In the genomic region with DNA sequence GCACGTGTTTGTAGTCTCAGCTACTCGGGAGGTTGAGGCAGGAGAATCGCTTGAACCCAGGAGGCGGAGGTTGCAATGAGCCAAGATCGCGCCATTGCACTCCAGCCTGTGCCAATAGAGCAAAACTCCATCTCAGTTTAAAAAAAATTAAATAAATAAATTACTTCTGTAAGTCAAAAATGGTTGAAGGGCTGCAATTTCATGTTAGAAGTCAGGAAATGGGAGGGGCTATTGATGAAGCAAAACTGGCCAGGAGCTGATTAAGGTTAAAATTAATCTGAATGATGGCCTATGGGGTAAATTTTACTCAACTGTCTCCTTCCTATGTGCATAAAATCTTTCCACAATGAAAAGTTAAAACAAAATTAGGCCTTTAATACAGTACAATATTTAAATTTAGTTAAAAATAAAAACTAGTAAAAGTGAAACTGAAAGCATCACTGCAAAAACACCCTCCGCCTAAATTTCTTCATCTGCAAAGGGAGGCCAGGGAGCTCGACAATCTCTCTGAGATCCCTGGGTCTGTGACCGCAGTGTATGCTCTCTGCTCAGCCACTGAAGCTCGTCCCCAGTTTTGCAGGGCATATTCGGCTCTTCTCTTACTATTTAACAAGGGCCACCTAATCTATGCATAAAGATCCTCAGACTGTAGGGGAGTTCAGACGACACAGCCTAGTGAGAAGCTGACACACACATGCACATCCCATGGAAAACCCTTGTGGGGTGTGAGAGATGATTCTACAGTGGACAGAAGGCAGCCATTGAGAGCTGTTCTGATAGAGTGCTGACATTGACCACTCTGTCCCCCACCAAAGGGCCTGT, we compare ENCODE assay signal across 8 cellular contexts. TPM values are rescaled to one million over a fixed set of nuclear protein-coding genes. Genes with fewer than 3 reads are reported as not detected.
A peak's percentile ranks its signal among the peaks of the same experiment; 100 is the strongest.
DNase-seq lines count a peak whose midpoint lies in the region; ATAC-seq and TF ChIP-seq lines count a peak whose summit lies in the region.

No MANE protein-coding gene starts in this region.

- H3K9me3 ChIP-seq in heart left ventricle = peaks cover 0 to under 1% (median 0%) of the 10 kb centered on the region in 12 donors

- peaks cover 6 to 85% (median 47%) of the 10 kb centered on the region in 12 donors for H3K4me1 ChIP-seq in heart left ventricle

- ATAC-seq in heart left ventricle (peak in 1 of 4 donors; percentile 32), HG03442 (IDR thresholded peaks at IDR 0.05; ENCODE audit: unreplicated experiment) (peak; percentile 44)

- H3K27me3 Mint-ChIP-seq in activated CD4-positive, alpha-beta T cell treated with anti-CD3 and anti-CD28 coated beads, Interleukin-2, amount 10 ng/mL, durations not matched to agents 24 days and 14 days = no peaks in the 10 kb centered on the region

- DNase-seq in heart left ventricle (no peak), cardiac septum (ENCODE audit: low spot score) (no peak), fibroblast of mammary gland (ENCODE audit: low read depth) (peak; percentile 31), HPDE6-E6E7 (ENCODE audit: extremely low spot score) (no peak), NCI-H146 treated with DMSO at 0.1 percent for 48 hours (lab: John Stamatoyannopoulos, UW; ENCODE audit: unreplicated experiment) (no peak)
- peak; percentile 90 for DNase-seq in activated CD4-positive, alpha-beta T cell treated with anti-CD3 and anti-CD28 coated beads, Interleukin-2, amount 10 ng/mL, durations not matched to agents 24 days and 14 days
- peak; percentile 58 for DNase-seq in stimulated activated CD4-positive, alpha-beta T cell treated with anti-CD3 and anti-CD28 coated beads, Interleukin-4, amount 100 ng/mL, for 24 hours

- H3K27ac ChIP-seq in heart left ventricle = peak overlapping the region; percentile 33 to 93 (median 68)

- intact Hi-C loops in heart left ventricle (cut with DNase I) (no loop called here), cardiac septum (cut with DNase I) (loop anchor here (10.0 kb wide), 1 partner anchor 118 kb away; no protein-coding TSS in a partner anchor)
- intact Hi-C loops in activated CD4-positive, alpha-beta T cell treated with anti-CD3 and anti-CD28 coated beads, Interleukin-2, amount 10 ng/mL, durations not matched to agents 24 days and 14 days (cut with micrococcal nuclease) = loop anchor here (1.0 kb wide), 1 partner anchor 149 kb away; no protein-coding TSS in a partner anchor

- peaks cover 55% of the 10 kb centered on the region for H3K36me3 Mint-ChIP-seq in activated CD4-positive, alpha-beta T cell treated with anti-CD3 and anti-CD28 coated beads, Interleukin-2, amount 10 ng/mL, durations not matched to agents 24 days and 14 days (ENCODE audit: low read depth)

- H3K4me3 Mint-ChIP-seq in activated CD4-positive, alpha-beta T cell treated with anti-CD3 and anti-CD28 coated beads, Interleukin-2, amount 10 ng/mL, durations not matched to agents 24 days and 14 days = peak overlapping the region; percentile 84

- peak overlapping the region; percentile 86 for H3K27ac Mint-ChIP-seq in activated CD4-positive, alpha-beta T cell treated with anti-CD3 and anti-CD28 coated beads, Interleukin-2, amount 10 ng/mL, durations not matched to agents 24 days and 14 days

- peaks cover 65% of the 10 kb centered on the region for H3K4me1 Mint-ChIP-seq in activated CD4-positive, alpha-beta T cell treated with anti-CD3 and anti-CD28 coated beads, Interleukin-2, amount 10 ng/mL, durations not matched to agents 24 days and 14 days

- TF ChIP-seq POLR2A in heart left ventricle (IDR thresholded peaks at IDR 0.05) = no peak

- no peaks in the 10 kb centered on the region for H3K9me3 Mint-ChIP-seq in activated CD4-positive, alpha-beta T cell treated with anti-CD3 and anti-CD28 coated beads, Interleukin-2, amount 10 ng/mL, durations not matched to agents 24 days and 14 days

- H3K4me3 ChIP-seq in heart left ventricle = peak overlapping the region in 10 of 12 donors; percentile 4 to 54 (median 32)
- H3K4me3 ChIP-seq in fibroblast of mammary gland (ENCODE audit: control insufficient read depth, low read depth, low read length) = no peak overlapping the region

- 58 to 67% (median 63%) methylated on average over 12 of the region's 12 CpGs for WGBS in heart left ventricle, 4 donors

- no peaks in the 10 kb centered on the region for H3K27me3 ChIP-seq in heart left ventricle

- H3K36me3 ChIP-seq in heart left ventricle = peaks cover 0 to 58% (median 46%) of the 10 kb centered on the region in 9 donors

- no peak for TF ChIP-seq CTCF in heart left ventricle (IDR thresholded peaks at IDR 0.05)
- TF ChIP-seq CTCF in fibroblast of mammary gland (conservative IDR thresholded peaks at IDR 0.05; ENCODE audit: control insufficient read depth, insufficient read depth, low read depth, low read length) = no peak

RNA-seq across cellular contexts. Expression of a gene that starts 57.2 kb away (rescaled TPM):
- total RNA-seq in heart left ventricle = 10 to 100 TPM; 21.7 to 47.2 (median 28.7) TPM
- 10 to 100 TPM; 11.5 to 12.0 TPM for polyA plus RNA-seq in heart left ventricle
- 22.4 TPM for total RNA-seq in cardiac septum
- total RNA-seq in activated CD4-positive, alpha-beta T cell treated with anti-CD3 and anti-CD28 coated beads, Interleukin-2, amount 10 ng/mL, durations not matched to agents 24 days and 14 days = 48.7 and 50.0 TPM in 2 replicates

Comparison
In these comparisons a context has a peak if more than half of its experiments do, and no peak if none do; other contexts are left out.
1. intact Hi-C loops: an anchor here in cardiac septum (10.0 kb wide) and activated CD4-positive, alpha-beta T cell treated with anti-CD3 and anti-CD28 coated beads, Interleukin-2, amount 10 ng/mL, durations not matched to agents 24 days and 14 days (1.0 kb wide); none called in heart left ventricle.
2. DNase-seq: peak in activated CD4-positive, alpha-beta T cell treated with anti-CD3 and anti-CD28 coated beads, Interleukin-2, amount 10 ng/mL, durations not matched to agents 24 days and 14 days (single experiment), fibroblast of mammary gland (single experiment) and stimulated activated CD4-positive, alpha-beta T cell treated with anti-CD3 and anti-CD28 coated beads, Interleukin-4, amount 100 ng/mL, for 24 hours (single experiment); none in heart left ventricle (0 of 5), cardiac septum (single experiment), HPDE6-E6E7 (single experiment) and NCI-H146 treated with DMSO at 0.1 percent for 48 hours (single experiment).